20 cellular contexts compared by ENCODE assay signal in the genomic region with DNA sequence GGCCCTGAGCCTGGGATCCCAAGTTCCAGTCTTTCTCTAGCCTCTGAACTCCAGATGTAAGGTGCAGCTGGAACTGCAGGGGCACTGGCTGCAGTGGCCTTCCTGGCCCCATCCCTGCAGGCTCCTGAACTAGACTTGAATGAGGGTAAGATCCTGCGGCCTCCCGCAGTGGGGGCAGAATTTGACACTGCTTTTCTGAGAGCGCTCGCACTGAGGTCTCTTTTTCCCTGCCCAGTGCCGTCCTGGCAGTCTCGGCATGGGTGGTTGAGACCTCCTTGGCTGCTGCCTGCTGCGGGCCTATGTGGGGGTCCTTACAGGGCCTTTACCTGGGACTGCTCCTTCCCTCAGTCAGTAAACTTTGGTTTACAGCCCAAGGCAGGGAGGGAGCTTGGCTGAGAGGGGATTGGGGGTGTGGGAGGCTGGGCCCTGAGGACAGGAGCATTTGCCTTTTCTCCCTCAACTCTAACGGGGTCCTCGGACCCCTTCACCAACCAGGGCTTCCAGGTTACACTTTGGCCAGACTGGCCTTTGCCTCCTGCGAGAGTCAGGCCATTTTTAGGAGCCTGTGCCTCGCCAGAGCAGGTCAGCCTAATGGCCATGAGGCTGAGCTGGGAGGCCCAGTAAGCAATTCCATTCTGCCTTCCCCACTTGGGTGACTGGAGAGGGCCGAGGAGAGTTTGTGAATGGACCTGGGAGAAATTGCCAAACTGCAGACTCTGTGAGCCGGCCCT. TPM values are rescaled to one million over a fixed set of nuclear protein-coding genes. Genes with fewer than 3 reads are reported as not detected.
"Had no signal": no experiment of that assay in that cellular context is flagged by ENCODE, and none has a peak within 500 bp of the region (broad histone marks: within the 10 kb centered on the region; RNA-seq: fewer than 3 reads in every experiment).

No MANE protein-coding gene starts in this region.

- H3K27me3 ChIP-seq: hepatocyte, right lobe of liver, transverse colon had no signal

- H3K27ac Mint-ChIP-seq: activated CD4-positive, alpha-beta memory T cell treated with anti-CD3 and anti-CD28 coated beads, Interleukin-2, amount 10 ng/mL, durations not matched to agents 7 days and 5 days; brain; dendritic cell treated with granulocyte-macrophage colony-stimulating factor and Interleukin-4, amounts not matched to agents 40 ng/mL and 50 ng/mL, for 4 days; effector memory CD8-positive, alpha-beta T cell; natural killer cell had no signal

- H3K4me1 ChIP-seq: lower lobe of right lung, psoas muscle, right lobe of liver, transverse colon had no signal

- H3K79me2 ChIP-seq: hepatocyte had no signal

- H3K36me3 ChIP-seq: lower lobe of right lung, right lobe of liver, transverse colon had no signal

- H2AFZ ChIP-seq: hepatocyte had no signal

- H3K9me3 Mint-ChIP-seq: activated CD4-positive, alpha-beta memory T cell treated with anti-CD3 and anti-CD28 coated beads, Interleukin-2, amount 10 ng/mL, durations not matched to agents 7 days and 5 days; activated naive CD4-positive, alpha-beta T cell treated with anti-CD3 and anti-CD28 coated beads, Interleukin-2, amount 50 U/mL, for 24 hours; activated T-helper 1 cell treated with anti-CD3 and anti-CD28 coated beads, Interleukin-12 subunit alpha, Interleukin-12 subunit beta, Interleukin-2, Interleukin-4 antibody, amounts not matched to agents 30 ng/mL and 10 ng/mL and 1 ng/mL, durations not matched to agents 14 hours and 24 hours and 36 hours; brain; dendritic cell treated with granulocyte-macrophage colony-stimulating factor and Interleukin-4, amounts not matched to agents 40 ng/mL and 50 ng/mL, for 4 days; effector memory CD8-positive, alpha-beta T cell; natural killer cell had no signal

- H3K4me1 Mint-ChIP-seq: activated naive CD4-positive, alpha-beta T cell treated with anti-CD3 and anti-CD28 coated beads, Interleukin-2, amount 50 U/mL, for 24 hours; natural killer cell had no signal

- H3K9me3 ChIP-seq: lower lobe of right lung, psoas muscle, right lobe of liver, transverse colon had no signal

- H3K4me2 ChIP-seq: hepatocyte had no signal

- H3K27me3 Mint-ChIP-seq: activated CD4-positive, alpha-beta memory T cell treated with anti-CD3 and anti-CD28 coated beads, Interleukin-2, amount 10 ng/mL, durations not matched to agents 7 days and 5 days; activated naive CD4-positive, alpha-beta T cell treated with anti-CD3 and anti-CD28 coated beads, Interleukin-2, amount 50 U/mL, for 24 hours had no signal

- H3K36me3 Mint-ChIP-seq: activated naive CD4-positive, alpha-beta T cell treated with anti-CD3 and anti-CD28 coated beads, Interleukin-2, amount 50 U/mL, for 24 hours; brain; natural killer cell had no signal

- H3K4me3 Mint-ChIP-seq: activated CD4-positive, alpha-beta memory T cell treated with anti-CD3 and anti-CD28 coated beads, Interleukin-2, amount 10 ng/mL, durations not matched to agents 7 days and 5 days; activated naive CD4-positive, alpha-beta T cell treated with anti-CD3 and anti-CD28 coated beads, Interleukin-2, amount 50 U/mL, for 24 hours; activated T-helper 1 cell treated with anti-CD3 and anti-CD28 coated beads, Interleukin-12 subunit alpha, Interleukin-12 subunit beta, Interleukin-2, Interleukin-4 antibody, amounts not matched to agents 30 ng/mL and 10 ng/mL and 1 ng/mL, durations not matched to agents 14 hours and 24 hours and 36 hours; brain; dendritic cell treated with granulocyte-macrophage colony-stimulating factor and Interleukin-4, amounts not matched to agents 40 ng/mL and 50 ng/mL, for 4 days; effector memory CD8-positive, alpha-beta T cell; natural killer cell had no signal

- H3K4me3 ChIP-seq: hepatocyte, lower lobe of right lung, psoas muscle, right lobe of liver, transverse colon had no signal

- H3K27ac ChIP-seq: hepatocyte, lower lobe of right lung, psoas muscle, right lobe of liver, transverse colon had no signal

- ATAC-seq: activated CD4-positive, CD25-positive, alpha-beta regulatory T cell treated with anti-CD3 and anti-CD28 coated beads, Interleukin-2, amount 50 U/mL, for 24 hours; effector memory CD8-positive, alpha-beta T cell; lower lobe of right lung; natural killer cell; psoas muscle; right lobe of liver had no signal

- DNase-seq: activated CD4-positive, alpha-beta memory T cell treated with anti-CD3 and anti-CD28 coated beads, Interleukin-2, amount 10 ng/mL, durations not matched to agents 7 days and 5 days; activated CD8-positive, alpha-beta memory T cell treated with anti-CD3 and anti-CD28 coated beads, Interleukin-2, amount 50 U/mL, for 48 hours; amygdala; effector memory CD8-positive, alpha-beta T cell; kidney glomerular epithelial cell; lower lobe of right lung; natural killer cell; occipital lobe; right lobe of liver; stimulated activated CD4-positive, alpha-beta T cell treated with anti-CD3 and anti-CD28 coated beads, Interleukin-2, amount 100 ng/mL, for 24 hours; stimulated activated naive CD4-positive, alpha-beta T cell; substantia nigra; transverse colon had no signal

RNA-seq across cellular contexts. Expression of a gene that starts 35.4 kb away (rescaled TPM):
- total RNA-seq: activated CD4-positive, alpha-beta memory T cell treated with anti-CD3 and anti-CD28 coated beads, Interleukin-2, amount 10 ng/mL, durations not matched to agents 7 days and 5 days had no signal
